10 cellular contexts compared by ENCODE assay signal in the genomic region with DNA sequence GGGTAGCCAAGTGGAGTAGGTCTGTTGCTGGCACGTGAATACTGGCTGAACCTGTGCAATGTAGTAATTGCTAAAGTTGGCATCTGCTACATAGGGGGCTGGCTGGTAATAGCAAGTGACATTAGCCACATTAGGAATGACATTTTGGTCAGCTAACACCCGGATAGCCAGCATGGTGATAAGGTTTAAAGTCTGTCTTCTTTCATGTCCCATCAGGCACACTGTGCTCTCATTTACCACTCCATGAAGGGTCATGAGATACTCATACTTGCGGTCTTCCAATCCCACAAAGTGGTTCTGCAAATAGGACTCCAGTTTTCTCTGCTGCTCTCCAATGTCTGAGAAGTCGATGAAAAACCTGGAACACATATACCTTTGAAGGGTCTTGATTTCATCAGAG. TPM values are rescaled to one million over a fixed set of nuclear protein-coding genes. Genes with fewer than 3 reads are reported as not detected.
A peak's percentile ranks its signal among the peaks of the same experiment; 100 is the strongest.
DNase-seq lines count a peak whose midpoint lies in the region; ATAC-seq and TF ChIP-seq lines count a peak whose summit lies in the region.
"Had no signal": no experiment of that assay in that cellular context is flagged by ENCODE, and none has a peak within 500 bp of the region (broad histone marks: within the 10 kb centered on the region; RNA-seq: fewer than 3 reads in every experiment).

No MANE protein-coding gene starts in this region.

- H3K9me3 ChIP-seq in Panc1 (ENCODE audit: control insufficient read depth, insufficient read depth, low read depth, low read length) (no peaks in the 10 kb centered on the region), cardiac muscle cell (ENCODE audit: low read depth) (no peaks in the 10 kb centered on the region)
- no peaks in the 10 kb centered on the region for H3K9me3 ChIP-seq in CD4-positive, alpha-beta memory T cell (ENCODE audit: control insufficient read depth in 1 of 2, low read length in 2 of 2)

- peaks cover 0 to 6% (median 0%) of the 10 kb centered on the region in 8 donors for H3K9me3 Mint-ChIP-seq in CD4-positive, alpha-beta memory T cell
- H3K9me3 Mint-ChIP-seq: activated naive CD4-positive, alpha-beta T cell treated with anti-CD3 and anti-CD28 coated beads for 36 hours had no signal

- CTCF ChIA-PET in Panc1 (lab: Charles Lee), result no interaction called here
- CTCF ChIA-PET in CD4-positive, alpha-beta memory T cell (lab: Charles Lee; ENCODE audit: partially characterized antibody), result no interaction called here

- in situ Hi-C loops in Panc1 (cut with HindIII; ENCODE audit: low pct_unique_long_range_greater_than_20kb, low sequenced_read_pairs), result no loop called here

- H3K27ac Mint-ChIP-seq in CD4-positive, alpha-beta memory T cell, result no peak overlapping the region
- H3K27ac Mint-ChIP-seq: activated naive CD4-positive, alpha-beta T cell treated with anti-CD3 and anti-CD28 coated beads for 36 hours had no signal

- H3K4me1 ChIP-seq in Panc1 (ENCODE audit: control insufficient read depth, insufficient read depth, low read length), result no peaks in the 10 kb centered on the region; the same call in 1 of the 2 replicates
- peaks cover 11% of the 10 kb centered on the region for H3K4me1 ChIP-seq in cardiac muscle cell (ENCODE audit: low read depth)
- peaks cover 13% of the 10 kb centered on the region for H3K4me1 ChIP-seq in rectal smooth muscle tissue (ENCODE audit: control insufficient read depth, insufficient read depth, low read length)
- peaks cover 19% of the 10 kb centered on the region for H3K4me1 ChIP-seq in CD4-positive, alpha-beta memory T cell (ENCODE audit: insufficient read depth, low read length)

- TF ChIP-seq CTCF in Panc1 (IDR thresholded peaks at IDR 0.05) (no peak), cardiac muscle cell (IDR thresholded peaks at IDR 0.05; ENCODE audit: low read depth, low read length) (no peak)

- DNase-seq in COLO668 (lab: John Stamatoyannopoulos, UW; ENCODE audit: unreplicated experiment) (peak; percentile 3), Panc1 (ENCODE audit: low read depth, low spot score) (no peak), cardiac muscle cell (ENCODE audit: low read depth in 1 of 2, low spot score in 1 of 2) (peak in 1 of 2 donors; percentile 37), NK-92 (lab: John Stamatoyannopoulos, UW; ENCODE audit: unreplicated experiment) (no peak), dedifferentiated amniotic fluid mesenchymal stem cell (ENCODE audit: extremely low spot score) (no peak)
- no peak for DNase-seq in CD4-positive, alpha-beta memory T cell
- DNase-seq: activated naive CD4-positive, alpha-beta T cell treated with anti-CD3 and anti-CD28 coated beads for 36 hours; T-helper 17 cell had no signal

- no peak for ATAC-seq in Panc1
- ATAC-seq in GM18505 (IDR thresholded peaks at IDR 0.05; ENCODE audit: unreplicated experiment), result no peak
- ATAC-seq: T-helper 17 cell had no signal

- H3K27ac ChIP-seq in Panc1 (ENCODE audit: low read length) (no peak overlapping the region), cardiac muscle cell (peak overlapping the region; percentile 52), rectal smooth muscle tissue (ENCODE audit: low read depth, low read length) (peak overlapping the region; percentile 50)
- H3K27ac ChIP-seq in CD4-positive, alpha-beta memory T cell (ENCODE audit: low read depth, low read length), result no peak overlapping the region

- H3K4me3 ChIP-seq in Panc1 (ENCODE audit: low read depth in 2 of 2, low read length in 2 of 2), result peak overlapping the region in 1 of 2 experiments; percentile 55; a peak in 1 of 4 replicates
- peak overlapping the region; percentile 2 for H3K4me3 ChIP-seq in cardiac muscle cell
- H3K4me3 ChIP-seq in rectal smooth muscle tissue (ENCODE audit: low read length), result peak overlapping the region; percentile 96
- no peak overlapping the region for H3K4me3 ChIP-seq in CD4-positive, alpha-beta memory T cell (ENCODE audit: low read length in 2 of 2)

- no peak overlapping the region for H3K9ac ChIP-seq in rectal smooth muscle tissue (ENCODE audit: low read length)

- POLR2A ChIA-PET in Panc1 (lab: Charles Lee), result no interaction called here
- POLR2A ChIA-PET in CD4-positive, alpha-beta memory T cell (lab: Charles Lee; ENCODE audit: partially characterized antibody), result no interaction called here

- H3K27me3 ChIP-seq in Panc1 (ENCODE audit: control insufficient read depth, insufficient read depth, low read length) (peaks cover 21% of the 10 kb centered on the region), cardiac muscle cell (no peaks in the 10 kb centered on the region), rectal smooth muscle tissue (ENCODE audit: control insufficient read depth, insufficient read depth, low read length) (no peaks in the 10 kb centered on the region)
- H3K27me3 ChIP-seq in CD4-positive, alpha-beta memory T cell (ENCODE audit: insufficient read depth, low read length), result no peaks in the 10 kb centered on the region

- intact Hi-C loops in Panc1 (cut with micrococcal nuclease; ENCODE audit: unreplicated experiment), result no loop called here
- intact Hi-C loops in CD4-positive, alpha-beta memory T cell (cut with micrococcal nuclease), result loop anchor here (5.0 kb wide), 3 partner anchors 498 to 1882 kb away; a partner anchor contains a TSS

- H3K4me3 Mint-ChIP-seq in CD4-positive, alpha-beta memory T cell, result peak overlapping the region in 1 of 8 donors; percentile 9
- H3K4me3 Mint-ChIP-seq: T-helper 17 cell had no signal

- BruUV-seq in Panc1 (replicated peaks; lab: Mats Ljungman, UMichigan), result TSS peak; percentile 56

- no peak for TF ChIP-seq POLR2A in GM18505 (IDR thresholded peaks at IDR 0.05; ENCODE audit: borderline replicate concordance, extremely low read depth, insufficient read depth, insufficient read length)

- H3K36me3 ChIP-seq in Panc1 (ENCODE audit: control insufficient read depth, insufficient read depth, low read length) (no peaks in the 10 kb centered on the region), cardiac muscle cell (no peaks in the 10 kb centered on the region), rectal smooth muscle tissue (ENCODE audit: control insufficient read depth, insufficient read depth, low read length) (no peaks in the 10 kb centered on the region)
- H3K36me3 ChIP-seq in CD4-positive, alpha-beta memory T cell (ENCODE audit: insufficient read depth, low read length), result no peaks in the 10 kb centered on the region

- peaks cover 18 to 53% (median 34%) of the 10 kb centered on the region in 4 donors for H3K4me1 Mint-ChIP-seq in CD4-positive, alpha-beta memory T cell

- peaks cover 4 to 15% of the 10 kb centered on the region in 2 donors for H3K36me3 Mint-ChIP-seq in CD4-positive, alpha-beta memory T cell

- H3K27me3 Mint-ChIP-seq in CD4-positive, alpha-beta memory T cell, result peaks cover 5 to 8% of the 10 kb centered on the region in 2 donors

RNA-seq across cellular contexts. Expression of a gene that starts 2.8 kb away (rescaled TPM):
- total RNA-seq in Panc1 (2021; ENCODE audit: unreplicated experiment) (1.7 TPM), cardiac muscle cell (6.5 and 9.2 TPM in 2 replicates)
- 0.44 TPM for polyA plus RNA-seq in Panc1 (2012; ENCODE audit: insufficient read length)
- polyA plus RNA-seq in cardiac muscle cell, result 8.1 and 14.4 TPM in 2 replicates
- 1 to 10 TPM; 5.8 to 6.6 TPM for total RNA-seq in CD4-positive, alpha-beta memory T cell
- polyA plus RNA-seq in CD4-positive, alpha-beta memory T cell, result 1 to 10 TPM; 2.5 to 4.4 TPM

Comparison
In these comparisons a context has a peak if more than half of its experiments do, and no peak if none do; other contexts are left out.
1. H3K27ac ChIP-seq: peak in cardiac muscle cell (single experiment) and rectal smooth muscle tissue (single experiment); none in Panc1 (single experiment) and CD4-positive, alpha-beta memory T cell (single experiment).
2. H3K4me3 ChIP-seq: peak in cardiac muscle cell (single experiment) and rectal smooth muscle tissue (single experiment); none in CD4-positive, alpha-beta memory T cell (0 of 2).